ENCODE assay signal across 25 cellular contexts in genomic region chr2:236565225-236565624, GRCh38.
"Had no signal": no experiment of that assay in that cellular context is flagged by ENCODE, and none has a peak within 500 bp of the region (broad histone marks: within the 10 kb centered on the region; RNA-seq: fewer than 3 reads in every experiment).

No MANE protein-coding gene starts in this region.

- DNase-seq: activated CD4-positive, alpha-beta T cell treated with anti-CD3 and anti-CD28 coated beads for 36 hours; activated CD4-positive, alpha-beta T cell treated with anti-CD3 and anti-CD28 coated beads, Interleukin-2, amount 50 U/mL, for 4 hours; activated CD8-positive, alpha-beta memory T cell treated with anti-CD3 and anti-CD28 coated beads, Interleukin-2, amount 50 U/mL, for 4 hours; activated T-cell treated with anti-CD3 and anti-CD28 coated beads, Interleukin-2, amount 50 U/mL, for 24 hours; adrenal gland; brain microvascular endothelial cell; caudate nucleus; dermis blood vessel endothelial cell; effector memory CD8-positive, alpha-beta T cell; glutamatergic neuron; hippocampal formation; kidney glomerular epithelial cell; left ventricle myocardium inferior; mammary epithelial cell; midbrain; nephron progenitor cell; pancreas; psoas muscle; stimulated activated CD4-positive, alpha-beta T cell treated with anti-CD3 and anti-CD28 coated beads, Interleukin-2, amount 100 ng/mL, for 24 hours; stomach had no signal

- H3K9me3 ChIP-seq: adrenal gland, ascending aorta, esophagus muscularis mucosa, left ventricle myocardium inferior, pancreas, psoas muscle, right atrium auricular region, stomach, suprapubic skin, tibial nerve had no signal

- H3K27me3 ChIP-seq: ascending aorta, pancreas, right atrium auricular region, suprapubic skin, tibial nerve had no signal

- H3K36me3 ChIP-seq: adrenal gland, ascending aorta, brain microvascular endothelial cell, esophagus muscularis mucosa, left ventricle myocardium inferior, pancreas, right atrium auricular region, stomach, suprapubic skin, tibial nerve had no signal

- H3K27ac ChIP-seq: adrenal gland, ascending aorta, brain microvascular endothelial cell, esophagus muscularis mucosa, left ventricle myocardium inferior, pancreas, psoas muscle, right atrium auricular region, stomach, suprapubic skin had no signal

- H3K4me3 ChIP-seq: adrenal gland, ascending aorta, esophagus muscularis mucosa, left ventricle myocardium inferior, pancreas, psoas muscle, right atrium auricular region, stomach, suprapubic skin, tibial nerve had no signal
